8 cellular contexts compared by ENCODE assay signal in the genomic region with DNA sequence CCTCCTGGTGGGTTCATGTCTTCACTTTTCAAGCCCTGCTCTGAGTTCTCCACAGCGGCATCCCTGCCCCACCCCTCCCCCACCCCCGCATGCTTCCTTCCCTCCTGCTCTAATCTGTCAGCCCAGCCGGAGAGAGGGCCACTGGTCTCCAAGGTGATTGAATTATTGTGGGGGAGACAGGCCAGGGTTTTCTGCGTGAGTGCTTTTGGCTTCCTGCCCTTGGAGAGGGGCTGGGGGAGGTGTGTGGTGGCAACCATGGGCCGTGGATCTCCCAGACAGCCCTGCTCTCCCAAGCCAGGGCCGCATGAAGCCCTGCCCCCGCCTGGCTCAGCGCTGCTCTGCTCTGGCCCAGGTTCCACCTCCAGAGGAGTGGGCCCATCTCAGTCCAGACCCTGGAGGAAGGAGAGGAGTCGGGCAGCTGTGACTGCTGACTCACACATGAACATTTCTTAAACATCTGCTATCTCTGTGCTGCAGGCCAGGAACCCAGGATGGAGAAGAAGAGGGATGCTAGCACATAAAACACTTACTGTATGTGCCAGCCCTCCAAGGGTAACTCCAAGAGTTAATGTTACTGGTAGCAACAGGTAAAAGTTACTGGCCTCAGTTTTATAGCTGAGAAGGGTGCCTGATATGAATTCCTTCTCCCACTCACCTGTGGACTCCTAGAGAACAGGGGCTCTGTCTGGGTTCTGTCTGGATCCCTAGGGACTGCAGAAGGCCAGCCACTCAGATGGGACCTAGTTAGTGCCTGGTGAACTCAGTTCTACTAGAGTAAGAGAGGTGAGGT.
DNase-seq lines count a peak whose midpoint lies in the region; ATAC-seq and TF ChIP-seq lines count a peak whose summit lies in the region.

No MANE protein-coding gene starts in this region.

- no peaks in the 10 kb centered on the region for H3K27me3 ChIP-seq in BLaER1 treated with 17β-estradiol and CSF1 and Interleukin-3, amounts not matched to agents 10 nM and 100 nM

- H3K36me3 Mint-ChIP-seq in mesothelial cell of epicardium: peaks cover 6% of the 10 kb centered on the region
- no peaks in the 10 kb centered on the region for H3K36me3 Mint-ChIP-seq in activated T-cell treated with anti-CD3 and anti-CD28 coated beads, Interleukin-2, amount 50 U/mL, for 72 hours (ENCODE audit: insufficient read depth in 2 of 2)

- peak overlapping the region in 9 of 11 experiments; percentile 53 to 84 (median 69); a peak in 18 of 22 replicates for H3K27ac ChIP-seq in BLaER1 treated with 17β-estradiol and CSF1 and Interleukin-3, amounts not matched to agents 10 nM and 100 nM
- H3K27ac ChIP-seq in cingulate gyrus (ENCODE audit: low read depth, low read length): peak overlapping the region; percentile 23

- no peaks in the 10 kb centered on the region for H3K9me3 ChIP-seq in BLaER1 treated with 17β-estradiol and CSF1 and Interleukin-3, amounts not matched to agents 10 nM and 100 nM (replicated peaks in 1 of 11)

- no peak for TF ChIP-seq CTCF in mesothelial cell of epicardium (IDR thresholded peaks at IDR 0.05; ENCODE audit: unreplicated experiment)

- peak overlapping the region in 6 of 10 experiments; percentile 1 to 56 (median 44); a peak in 11 of 20 replicates for H3K4me3 ChIP-seq in BLaER1 treated with 17β-estradiol and CSF1 and Interleukin-3, amounts not matched to agents 10 nM and 100 nM

- H4K20me1 ChIP-seq in BLaER1 treated with 17β-estradiol and CSF1 and Interleukin-3, amounts not matched to agents 10 nM and 100 nM: peaks cover 99 to 100% (median 100%) of the 10 kb centered on the region in 11 experiments

- no peaks in the 10 kb centered on the region for H3K9me3 Mint-ChIP-seq in mesothelial cell of epicardium
- no peaks in the 10 kb centered on the region for H3K9me3 Mint-ChIP-seq in activated T-cell treated with anti-CD3 and anti-CD28 coated beads, Interleukin-2, amount 50 U/mL, for 72 hours

- peak overlapping the region; percentile 5 to 75 (median 62); a peak in 18 of 22 replicates for H3K9ac ChIP-seq in BLaER1 treated with 17β-estradiol and CSF1 and Interleukin-3, amounts not matched to agents 10 nM and 100 nM

- H3K4me1 ChIP-seq in BLaER1 treated with 17β-estradiol and CSF1 and Interleukin-3, amounts not matched to agents 10 nM and 100 nM: peaks cover 100% of the 10 kb centered on the region in 10 experiments

- peak overlapping the region; percentile 88 to 100 (median 98) for H3K4me2 ChIP-seq in BLaER1 treated with 17β-estradiol and CSF1 and Interleukin-3, amounts not matched to agents 10 nM and 100 nM

- H3K36me3 ChIP-seq in BLaER1 treated with 17β-estradiol and CSF1 and Interleukin-3, amounts not matched to agents 10 nM and 100 nM: peaks cover 8 to 52% (median 29%) of the 10 kb centered on the region in 11 experiments; a peak in 18 of 22 replicates

- DNase-seq in M059J (ENCODE audit: low read depth) (peak; percentile 77), mesothelial cell of epicardium (ENCODE audit: low spot score in 2 of 2, unreplicated experiment in 2 of 2) (no peak), LoVo (ENCODE audit: low spot score) (no peak), occipital lobe (lab: John Stamatoyannopoulos, UW) (no peak)
- DNase-seq in activated T-cell treated with anti-CD3 and anti-CD28 coated beads, Interleukin-2, amount 50 U/mL, for 72 hours: no peak

- H3K4me1 Mint-ChIP-seq in mesothelial cell of epicardium: peaks cover 82% of the 10 kb centered on the region
- no peaks in the 10 kb centered on the region for H3K4me1 Mint-ChIP-seq in activated T-cell treated with anti-CD3 and anti-CD28 coated beads, Interleukin-2, amount 50 U/mL, for 72 hours (ENCODE audit: low read depth)

- ATAC-seq in GM18870 (IDR thresholded peaks at IDR 0.05; ENCODE audit: unreplicated experiment): no peak
- no peak for ATAC-seq in activated T-cell treated with anti-CD3 and anti-CD28 coated beads, Interleukin-2, amount 50 U/mL, for 72 hours (replicated peaks in 1 of 2)

- peak overlapping the region; percentile 90 for H3K27ac Mint-ChIP-seq in mesothelial cell of epicardium
- H3K27ac Mint-ChIP-seq in activated T-cell treated with anti-CD3 and anti-CD28 coated beads, Interleukin-2, amount 50 U/mL, for 72 hours: no peak overlapping the region

- H3K4me3 Mint-ChIP-seq in mesothelial cell of epicardium: peak overlapping the region; percentile 33
- H3K4me3 Mint-ChIP-seq in activated T-cell treated with anti-CD3 and anti-CD28 coated beads, Interleukin-2, amount 50 U/mL, for 72 hours: no peak overlapping the region

- no peaks in the 10 kb centered on the region for H3K27me3 Mint-ChIP-seq in mesothelial cell of epicardium (ENCODE audit: low read depth)
- no peaks in the 10 kb centered on the region for H3K27me3 Mint-ChIP-seq in activated T-cell treated with anti-CD3 and anti-CD28 coated beads, Interleukin-2, amount 50 U/mL, for 72 hours (ENCODE audit: low read depth)
